Comparison of ENCODE assay signal across 8 cellular contexts in the genomic region with DNA sequence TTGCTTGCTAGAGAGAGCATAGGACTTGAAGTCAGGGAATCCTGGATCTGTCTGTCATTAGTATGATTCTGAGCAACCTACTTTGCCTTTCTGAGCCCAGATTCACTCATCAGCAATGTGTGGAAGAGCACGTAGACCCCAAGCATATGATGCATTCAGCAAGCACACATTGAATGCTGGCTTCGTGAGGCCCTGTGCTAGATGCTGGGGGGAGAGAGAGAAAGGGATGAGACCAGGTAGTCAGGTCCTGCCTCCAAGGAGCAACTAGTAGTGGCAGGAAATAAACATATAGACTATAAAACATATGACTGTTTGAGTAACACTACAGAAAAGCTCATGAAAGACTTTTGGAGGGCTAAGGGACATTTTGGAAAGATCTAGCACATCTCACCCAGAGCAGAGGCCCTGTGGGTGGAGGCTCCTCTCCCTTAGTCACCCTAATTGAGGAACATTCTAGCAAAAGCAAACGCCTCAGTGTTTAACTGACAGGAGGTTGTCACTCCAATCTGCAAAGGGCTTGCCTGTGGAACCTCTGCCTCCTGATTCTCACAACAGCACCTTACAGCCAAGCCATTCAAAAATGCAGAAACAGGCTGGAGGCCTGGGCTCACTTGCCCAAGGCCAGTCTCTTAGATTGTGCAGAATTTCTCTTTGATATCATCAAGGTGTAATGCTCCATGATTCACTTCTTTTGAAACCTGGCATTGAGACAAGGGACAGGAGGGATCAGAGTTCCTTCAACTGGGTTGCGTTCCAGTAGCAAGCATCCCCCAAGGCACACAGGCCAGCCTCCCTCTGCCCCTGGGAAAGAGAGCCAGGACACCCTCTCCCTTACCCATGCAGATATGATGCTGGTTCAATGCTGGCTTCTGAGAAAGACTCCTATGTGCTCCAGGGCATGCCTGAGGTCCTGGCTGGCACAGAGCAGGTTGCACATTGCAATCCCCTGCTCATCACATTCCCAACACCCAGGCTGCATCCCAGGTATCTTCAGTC. TPM values are rescaled to one million over a fixed set of nuclear protein-coding genes. Genes with fewer than 3 reads are reported as not detected.
DNase-seq lines count a peak whose midpoint lies in the region; ATAC-seq and TF ChIP-seq lines count a peak whose summit lies in the region.

No MANE protein-coding gene starts in this region.

- DNase-seq in stimulated activated CD4-positive, alpha-beta T cell treated with anti-CD3 and anti-CD28 coated beads, Interleukin-4, amount 100 ng/mL, for 24 hours = peak; percentile 33
- DNase-seq in stimulated activated CD4-positive, alpha-beta T cell treated with anti-CD3 and anti-CD28 coated beads, Interleukin-2, amount 100 ng/mL, for 24 hours = no peak
- no peak for DNase-seq in activated T-cell treated with anti-CD3 and anti-CD28 coated beads, Interleukin-2, amount 50 U/mL, for 72 hours
- DNase-seq in right lobe of liver (peak in 1 of 3 donors; percentile 40), NCI-H1694 treated with DMSO at 0.1 percent for 48 hours (lab: John Stamatoyannopoulos, UW) (no peak), ACHN (no peak), NCI-H2081 (lab: John Stamatoyannopoulos, UW) (no peak)

- no peaks in the 10 kb centered on the region for H3K27me3 Mint-ChIP-seq in activated T-cell treated with anti-CD3 and anti-CD28 coated beads, Interleukin-2, amount 50 U/mL, for 72 hours (ENCODE audit: low read depth)

- peak in 1 of 2 donors; percentile 6 for ATAC-seq in activated T-cell treated with anti-CD3 and anti-CD28 coated beads, Interleukin-2, amount 50 U/mL, for 72 hours (replicated peaks in 1 of 2)
- peak in 1 of 4 donors; percentile 12 for ATAC-seq in right lobe of liver
- ATAC-seq in esophagus mucosa = no peak

- peak overlapping the region; percentile 25 to 43 (median 35) for H3K4me3 ChIP-seq in right lobe of liver

- peak overlapping the region; percentile 96 to 98 for H3K4me3 Mint-ChIP-seq in activated T-cell treated with anti-CD3 and anti-CD28 coated beads, Interleukin-2, amount 50 U/mL, for 72 hours

- TF ChIP-seq CTCF in right lobe of liver (IDR thresholded peaks at IDR 0.05) = no peak

- H3K27ac Mint-ChIP-seq in activated T-cell treated with anti-CD3 and anti-CD28 coated beads, Interleukin-2, amount 50 U/mL, for 72 hours = peak overlapping the region; percentile 90

- in situ Hi-C loops in ACHN (cut with HindIII; ENCODE audit: low pct_ligation_motif_present, low pct_unique_long_range_greater_than_20kb, low sequenced_read_pairs) = no loop called here

- H3K27me3 ChIP-seq in right lobe of liver = no peaks in the 10 kb centered on the region

- peaks cover 0 to 7% (median 0%) of the 10 kb centered on the region in 4 donors for H3K36me3 ChIP-seq in right lobe of liver

- H3K36me3 Mint-ChIP-seq in activated T-cell treated with anti-CD3 and anti-CD28 coated beads, Interleukin-2, amount 50 U/mL, for 72 hours (ENCODE audit: insufficient read depth in 2 of 2) = peaks cover 20 to 25% of the 10 kb centered on the region in 2 donors

- no peaks in the 10 kb centered on the region for H3K9me3 ChIP-seq in right lobe of liver

- 66% methylated on average over 4 of the region's 4 CpGs for WGBS in right lobe of liver (ENCODE audit: insufficient coverage, low coverage, low lambda C conversion rate, missing lambda C conversion rate)

- H3K27ac ChIP-seq in right lobe of liver = peak overlapping the region; percentile 55 to 75 (median 64)

- intact Hi-C loops in right lobe of liver (cut with DNase I) = no loop called here

- peaks cover 0 to 32% (median 5%) of the 10 kb centered on the region in 4 donors for H3K4me1 ChIP-seq in right lobe of liver

- TF ChIP-seq POLR2A in right lobe of liver (IDR thresholded peaks at IDR 0.05) = no peak

- peaks cover 96% of the 10 kb centered on the region for H3K4me1 Mint-ChIP-seq in activated T-cell treated with anti-CD3 and anti-CD28 coated beads, Interleukin-2, amount 50 U/mL, for 72 hours (ENCODE audit: low read depth)

- no peaks in the 10 kb centered on the region for H3K9me3 Mint-ChIP-seq in activated T-cell treated with anti-CD3 and anti-CD28 coated beads, Interleukin-2, amount 50 U/mL, for 72 hours

RNA-seq across cellular contexts. Expression of a gene that starts 26.1 kb away (rescaled TPM):
- 10 to 100 TPM in 1 of 2 donors, 1 to 10 TPM in 1; 9.0 to 10.3 TPM for total RNA-seq in activated T-cell treated with anti-CD3 and anti-CD28 coated beads, Interleukin-2, amount 50 U/mL, for 72 hours
- total RNA-seq in right lobe of liver = 10 to 100 TPM; 16.4 to 49.9 (median 19.7) TPM
- 17.1 TPM for total RNA-seq in esophagus mucosa
